ENCODE assay signal across 8 cellular contexts in the genomic region with DNA sequence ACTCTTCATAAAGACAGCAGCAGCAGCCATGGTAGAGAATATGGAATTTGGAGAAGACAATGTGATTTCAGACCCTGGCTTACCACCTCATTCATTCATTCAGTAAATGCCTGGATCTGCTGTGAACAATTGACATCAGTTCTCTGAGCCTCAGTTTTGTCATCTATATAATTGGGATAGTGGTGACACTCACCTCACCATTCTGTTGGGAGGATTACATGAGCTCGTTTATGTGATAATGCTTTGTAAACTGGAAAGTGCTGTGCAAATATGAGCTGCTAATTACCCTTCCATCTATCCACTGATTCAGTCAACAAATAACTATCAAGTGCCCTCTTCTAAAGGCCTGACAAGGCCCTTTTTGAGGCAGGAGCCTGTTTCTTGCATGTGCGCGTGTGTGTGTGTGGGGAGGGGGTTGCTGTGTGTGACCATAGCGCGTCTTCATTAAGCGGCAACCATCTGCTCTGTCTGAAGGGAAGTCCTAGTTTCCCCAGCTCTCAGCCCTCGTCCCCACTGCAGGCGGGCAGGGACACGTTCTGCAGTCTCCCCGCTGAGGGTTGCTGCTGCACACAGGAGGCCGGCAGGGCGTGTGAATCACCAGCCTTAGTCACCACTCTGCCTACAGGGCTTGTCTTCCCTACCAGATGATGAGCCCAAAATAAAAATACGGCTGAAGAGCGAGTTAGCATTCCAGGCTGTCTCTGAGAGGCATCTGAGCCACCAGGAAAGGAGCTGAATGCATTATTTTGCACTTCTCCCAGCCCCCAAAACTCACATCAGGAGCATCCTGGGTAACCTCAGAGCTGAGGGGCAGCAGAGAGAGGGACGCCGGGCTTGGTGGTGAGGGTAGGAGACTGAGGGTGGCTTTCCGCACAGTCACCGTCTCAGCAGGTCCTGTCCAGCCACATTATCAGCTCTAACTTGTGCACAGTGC. TPM values are rescaled to one million over a fixed set of nuclear protein-coding genes. Genes with fewer than 3 reads are reported as not detected.
DNase-seq lines count a peak whose midpoint lies in the region; ATAC-seq, FAIRE-seq and TF ChIP-seq lines count a peak whose summit lies in the region.

No MANE protein-coding gene starts in this region.

- H3K4me1 ChIP-seq in HepG2 (ENCODE audit: insufficient read depth, low read length) = peaks cover 34% of the 10 kb centered on the region
- peaks cover 0 to 6% (median 0%) of the 10 kb centered on the region in 4 donors for H3K4me1 ChIP-seq in right lobe of liver
- H3K4me1 ChIP-seq in muscle layer of duodenum (ENCODE audit: control insufficient read depth in 1 of 2, insufficient read depth in 2 of 2, low read length in 2 of 2) = peaks cover 26 to 28% of the 10 kb centered on the region in 2 donors

- intact Hi-C loops in HepG2 (cut with micrococcal nuclease; ENCODE audit: unreplicated experiment) (no loop called here), right lobe of liver (cut with DNase I) (no loop called here)

- H3K9ac ChIP-seq in HepG2 (ENCODE audit: insufficient read depth, low read depth, low read length) = peak overlapping the region; percentile 46; the same call in 1 of the 2 replicates

- no peaks in the 10 kb centered on the region for H3K36me3 ChIP-seq in HepG2 (replicated peaks in 1 of 2; ENCODE audit: control insufficient read depth in 1 of 2, insufficient read depth in 2 of 2, low read length in 2 of 2)
- H3K36me3 ChIP-seq in right lobe of liver = no peaks in the 10 kb centered on the region
- H3K36me3 ChIP-seq in muscle layer of duodenum (ENCODE audit: control insufficient read depth in 1 of 2, insufficient read depth in 2 of 2, low read length in 2 of 2) = no peaks in the 10 kb centered on the region

- peak; percentile 32; the same call in 1 of the 2 replicates for TF ChIP-seq RAD21 in HepG2 (CRISPR knock-in tag; IDR thresholded peaks at IDR 0.05)

- no TSS peak for BruUV-seq in HepG2 (replicated peaks; lab: Mats Ljungman, UMichigan)

- H3K27ac ChIP-seq in HepG2 (ENCODE audit: extremely low read length, insufficient read depth, low read length) = peak overlapping the region; percentile 4
- no peak overlapping the region for H3K27ac ChIP-seq in right lobe of liver
- H3K27ac ChIP-seq in muscle layer of duodenum (ENCODE audit: low read length) = peak overlapping the region; percentile 68

- H3K4me2 ChIP-seq in HepG2 (ENCODE audit: low read depth, low read length) = peak overlapping the region; percentile 94

- CTCF ChIA-PET in HepG2 (lab: Yijun Ruan, JAX; ENCODE audit: low intra/inter-chr PET ratio, low total read pairs) = interaction anchor here (1.5 kb wide), 1 partner anchor 65 kb away, joined by 9 read pairs; a partner anchor contains a TSS

- FAIRE-seq in HepG2 (lab: Jason Lieb, UNC) = peak; percentile 54

- peak overlapping the region; percentile 93 for H2AFZ ChIP-seq in HepG2 (ENCODE audit: low read length)

- DNase-seq in HepG2 (ENCODE audit: low spot score) = peak; percentile 56
- no peak for DNase-seq in right lobe of liver
- DNase-seq in NOMO-1 treated with DMSO at 0.1 percent for 48 hours (lab: John Stamatoyannopoulos, UW; ENCODE audit: unreplicated experiment) = peak; percentile 86
- DNase-seq in dedifferentiated amniotic fluid mesenchymal stem cell (ENCODE audit: extremely low spot score) = peak; percentile 86
- no peak for DNase-seq in activated effector memory CD4-positive, alpha-beta T cell treated with Interleukin-2 at 50 U/mL for 16 hours
- DNase-seq in activated CD4-positive, CD25-positive, alpha-beta regulatory T cell treated with anti-CD3 and anti-CD28 coated beads, Interleukin-2, amount 50 U/mL, for 72 hours = no peak

- H3K27me3 ChIP-seq in HepG2 (ENCODE audit: control insufficient read depth in 1 of 2, insufficient read depth in 2 of 2, low read length in 2 of 2) (peaks cover 7 to 46% of the 10 kb centered on the region in 2 experiments; a peak in 4 of 5 replicates), right lobe of liver (no peaks in the 10 kb centered on the region), muscle layer of duodenum (ENCODE audit: low read depth, low read length) (no peaks in the 10 kb centered on the region)

- H3K79me2 ChIP-seq in HepG2 (ENCODE audit: insufficient read depth, low read length) = no peaks in the 10 kb centered on the region

- TF ChIP-seq EP300 in HepG2 (IDR thresholded peaks at IDR 0.05; ENCODE audit: low read depth in 2 of 2, low read length in 2 of 2) (no peak), HepG2 (CRISPR knock-in tag; IDR thresholded peaks at IDR 0.05; ENCODE audit: borderline replicate concordance) (no peak)

- H3K9me3 ChIP-seq in HepG2 (ENCODE audit: low read length) (no peaks in the 10 kb centered on the region), right lobe of liver (no peaks in the 10 kb centered on the region), muscle layer of duodenum (ENCODE audit: control insufficient read depth in 1 of 2, low read length in 2 of 2) (no peaks in the 10 kb centered on the region)

- in situ Hi-C loops in HepG2 (cut with HindIII; ENCODE audit: extremely low pct_ligation_motif_present, low pct_unique_long_range_greater_than_20kb) = no loop called here

- peak; percentile 57 for TF ChIP-seq CTCF in HepG2 (CRISPR knock-in tag; IDR thresholded peaks at IDR 0.05)
- no peak for TF ChIP-seq CTCF in right lobe of liver (IDR thresholded peaks at IDR 0.05)

- H4K20me1 ChIP-seq in HepG2 (ENCODE audit: insufficient read depth, low read length) = no peaks in the 10 kb centered on the region

- TF ChIP-seq POLR2A in HepG2 (IDR thresholded peaks at IDR 0.05; ENCODE audit: insufficient read depth in 1 of 2, low read depth in 2 of 2, low read length in 2 of 2) (no peak), right lobe of liver (IDR thresholded peaks at IDR 0.05) (no peak)

- POLR2A ChIA-PET in HepG2 (lab: Yijun Ruan, JAX) = interaction anchor here (0.8 to 3.5 kb wide), 11 partner anchors 9 to 64 kb away, joined by 3 to 18 read pairs (median 6); a partner anchor contains a TSS

- ATAC-seq in HepG2 = peak; percentile 97
- no peak for ATAC-seq in right lobe of liver
- ATAC-seq in GM21381 (IDR thresholded peaks at IDR 0.05; ENCODE audit: unreplicated experiment) = no peak

- WGBS in HepG2 (ENCODE audit: low lambda C conversion rate) = 8% methylated on average over 17 of the region's 18 CpGs
- WGBS in right lobe of liver (ENCODE audit: insufficient coverage, low coverage, low lambda C conversion rate, missing lambda C conversion rate) = 82% methylated on average over 7 of the region's 18 CpGs

- H3K4me3 ChIP-seq in HepG2 (replicated peaks in 1 of 3; ENCODE audit: insufficient read depth in 1 of 3, low read depth in 2 of 3, low read length in 3 of 3) (peak overlapping the region; percentile 32 to 65 (median 32); a peak in 5 of 6 replicates), right lobe of liver (no peak overlapping the region), muscle layer of duodenum (ENCODE audit: low read depth in 1 of 2, low read length in 2 of 2) (no peak overlapping the region)

RNA-seq across cellular contexts. Expression of a gene that starts 19.9 kb away (rescaled TPM):
- total RNA-seq in HepG2 (2016; rRNA removed; fragmentation: Illumina TruSeq; extraction: Trizol) = 9.0 and 9.5 TPM in 2 replicates
- total RNA-seq in HepG2 (2016; cell fraction: cytosol; rRNA removed; fragmentation: Illumina TruSeq; extraction: Trizol; ENCODE audit: low read depth) = 4.8 and 5.0 TPM in 2 replicates
- 8.2 and 10.0 TPM in 2 replicates for total RNA-seq in HepG2 (2016; cell fraction: insoluble cytoplasmic fraction; rRNA removed; fragmentation: Illumina TruSeq; extraction: Trizol)
- 6.9 and 7.7 TPM in 2 replicates for total RNA-seq in HepG2 (2016; cell fraction: membrane; rRNA removed; fragmentation: Illumina TruSeq; extraction: Trizol)
- total RNA-seq in HepG2 (2016; cell fraction: nucleus; rRNA removed; fragmentation: Illumina TruSeq; extraction: Trizol) = 5.3 and 7.3 TPM in 2 replicates
- polyA plus RNA-seq in HepG2 (2011; rRNA removed) = 25.9 and 40.6 TPM in 2 replicates
- 42.8 and 43.2 TPM in 2 replicates for polyA plus RNA-seq in HepG2 (2011; cell fraction: cytosol; rRNA removed)
- polyA plus RNA-seq in HepG2 (2011; cell fraction: nucleus; rRNA removed) = 20.5 and 34.1 TPM in 2 replicates
- polyA plus RNA-seq in HepG2 (2012) = 31.5 and 47.6 TPM in 2 replicates
- 2.0 and 2.2 TPM in 2 replicates for polyA plus RNA-seq in HepG2 (2016; cell fraction: cytosol; fragmentation: Illumina TruSeq; extraction: Trizol; ENCODE audit: low read depth)
- 11.6 and 13.8 TPM in 2 replicates for polyA plus RNA-seq in HepG2 (2016; cell fraction: insoluble cytoplasmic fraction; fragmentation: Illumina TruSeq; extraction: Trizol; ENCODE audit: low read depth)
- 3.2 TPM in 2 replicates for polyA plus RNA-seq in HepG2 (2016; cell fraction: membrane; fragmentation: Illumina TruSeq; extraction: Trizol; ENCODE audit: low read depth)
- 12.2 and 15.4 TPM in 2 replicates for polyA plus RNA-seq in HepG2 (2016; cell fraction: nucleus; fragmentation: Illumina TruSeq; extraction: Trizol; ENCODE audit: insufficient read depth, low read depth)
- 18.8 and 37.1 TPM in 2 replicates for polyA minus RNA-seq in HepG2 (2011; rRNA and poly(A)+ RNA removed; ENCODE audit: low replicate concordance)
- polyA minus RNA-seq in HepG2 (2011; cell fraction: cytosol; rRNA and poly(A)+ RNA removed) = 15.0 and 19.8 TPM in 2 replicates
- polyA minus RNA-seq in HepG2 (2011; cell fraction: nucleus; rRNA and poly(A)+ RNA removed) = 8.9 and 13.3 TPM in 2 replicates
- total RNA-seq in right lobe of liver = 10 to 100 TPM; 10.9 to 31.8 (median 13.2) TPM

Comparison
In these comparisons a context has a peak if more than half of its experiments do, and no peak if none do; other contexts are left out.
1. DNase-seq: peak in HepG2 (single experiment), NOMO-1 treated with DMSO at 0.1 percent for 48 hours (single experiment) and dedifferentiated amniotic fluid mesenchymal stem cell (single experiment); none in right lobe of liver (0 of 3), activated effector memory CD4-positive, alpha-beta T cell treated with Interleukin-2 at 50 U/mL for 16 hours (single experiment) and activated CD4-positive, CD25-positive, alpha-beta regulatory T cell treated with anti-CD3 and anti-CD28 coated beads, Interleukin-2, amount 50 U/mL, for 72 hours (single experiment).
2. H3K27ac ChIP-seq: peak in HepG2 (single experiment) and muscle layer of duodenum (single experiment); none in right lobe of liver (0 of 3).
3. H3K4me3 ChIP-seq: peak in HepG2 (3 of 3); none in right lobe of liver (0 of 3) and muscle layer of duodenum (0 of 2).